ENCODE assay signal across 26 cellular contexts in genomic region chr22:38907767-38908166, GRCh38. TPM values are rescaled to one million over a fixed set of nuclear protein-coding genes. Genes with fewer than 3 reads are reported as not detected.
DNase-seq lines count a peak whose midpoint lies in the region; ATAC-seq, FAIRE-seq and TF ChIP-seq lines count a peak whose summit lies in the region.
"Had no signal": no experiment of that assay in that cellular context is flagged by ENCODE, and none has a peak within 500 bp of the region (broad histone marks: within the 10 kb centered on the region; RNA-seq: fewer than 3 reads in every experiment).

No MANE protein-coding gene starts in this region.

- H3K27ac Mint-ChIP-seq in memory B cell: no peak overlapping the region
- H3K27ac Mint-ChIP-seq in stimulated activated naive B cell treated with anti-CD40 and anti-IgM and Interleukin-4, amounts not matched to agents 10 μg/mL and 1 μg/mL and 100 μg/mL, for 72 hours: no peak overlapping the region
- H3K27ac Mint-ChIP-seq: CD4-positive, CD25-positive, alpha-beta regulatory T cell; CD8-positive, alpha-beta memory T cell had no signal

- H3K4me1 ChIP-seq in HEK293 (ENCODE audit: control insufficient read depth, insufficient read depth, low read length): no peaks in the 10 kb centered on the region
- no peaks in the 10 kb centered on the region for H3K4me1 ChIP-seq in K562 (replicated peaks in 1 of 2; ENCODE audit: control insufficient read depth in 2 of 2, insufficient read depth in 2 of 2, low read length in 2 of 2)
- H3K4me1 ChIP-seq: BE2C, BLaER1 had no signal

- no peak for TF ChIP-seq POLR2A in K562 (conservative IDR thresholded peaks at IDR 0.05)

- H3K9me3 Mint-ChIP-seq in memory B cell: peaks cover 3% of the 10 kb centered on the region
- H3K9me3 Mint-ChIP-seq in stimulated activated naive B cell treated with anti-CD40 and anti-IgM and Interleukin-4, amounts not matched to agents 10 μg/mL and 1 μg/mL and 100 μg/mL, for 72 hours: peaks cover 3 to 4% of the 10 kb centered on the region in 2 donors

- no peaks in the 10 kb centered on the region for H3K9me1 ChIP-seq in K562 (ENCODE audit: control insufficient read depth, insufficient read depth, low read length)

- POLR2A ChIA-PET in HEK293 (lab: Yijun Ruan, JAX): interaction anchor here (0.7 kb wide), 1 partner anchor 988 kb away, joined by 3 read pairs; no protein-coding TSS in a partner anchor
- POLR2A ChIA-PET in K562 (lab: Yijun Ruan, JAX): no interaction called here

- H3K27me3 Mint-ChIP-seq in memory B cell: peaks cover 22% of the 10 kb centered on the region
- peaks cover 20 to 22% of the 10 kb centered on the region in 2 donors for H3K27me3 Mint-ChIP-seq in stimulated activated naive B cell treated with anti-CD40 and anti-IgM and Interleukin-4, amounts not matched to agents 10 μg/mL and 1 μg/mL and 100 μg/mL, for 72 hours

- H4K20me1 ChIP-seq in K562 (replicated peaks; ENCODE audit: control insufficient read depth, insufficient read depth, low read length): no peaks in the 10 kb centered on the region
- H4K20me1 ChIP-seq: BLaER1 had no signal

- H3K9me3 ChIP-seq in HEK293 (ENCODE audit: control insufficient read depth, insufficient read depth, low read depth, low read length) (no peaks in the 10 kb centered on the region), K562 (replicated peaks; ENCODE audit: control insufficient read depth, insufficient read depth, low read depth, low read length) (no peaks in the 10 kb centered on the region)
- H3K9me3 ChIP-seq: BE2C had no signal

- no peak for TF ChIP-seq EP300 in K562 (IDR thresholded peaks at IDR 0.05; ENCODE audit: low read length)

- H2AFZ ChIP-seq in K562 (ENCODE audit: low read depth, low read length): no peak overlapping the region

- no peak overlapping the region for H3K4me3 ChIP-seq in HEK293 (ENCODE audit: low read depth, low read length)
- H3K4me3 ChIP-seq in K562: no peak overlapping the region
- H3K4me3 ChIP-seq: BLaER1 had no signal

- peaks cover 0 to 4% of the 10 kb centered on the region in 2 experiments; a peak in 3 of 5 replicates for H3K27me3 ChIP-seq in K562 (ENCODE audit: control insufficient read depth in 2 of 2, insufficient read depth in 2 of 2, low read length in 2 of 2)
- H3K27me3 ChIP-seq: BLaER1 had no signal

- intact Hi-C loops in K562 (cut with micrococcal nuclease): no loop called here

- TF ChIP-seq RAD21 in K562 (CRISPR knock-in tag; conservative IDR thresholded peaks at IDR 0.05 in 1 of 2, IDR thresholded peaks at IDR 0.05 in 1 of 2): no peak

- no peak overlapping the region for H3K4me3 Mint-ChIP-seq in memory B cell
- H3K4me3 Mint-ChIP-seq in stimulated activated naive B cell treated with anti-CD40 and anti-IgM and Interleukin-4, amounts not matched to agents 10 μg/mL and 1 μg/mL and 100 μg/mL, for 72 hours: no peak overlapping the region
- H3K4me3 Mint-ChIP-seq: CD4-positive, alpha-beta memory T cell; CD4-positive, CD25-positive, alpha-beta regulatory T cell had no signal

- CTCF ChIA-PET in HEK293 (lab: Yijun Ruan, JAX) (interaction anchor here (0.7 kb wide), 1 partner anchor 141 kb away, joined by 4 read pairs; no protein-coding TSS in a partner anchor), K562 (lab: Yijun Ruan, JAX; ENCODE audit: low intra/inter-chr PET ratio) (no interaction called here)

- H3K4me2 ChIP-seq in K562 (ENCODE audit: insufficient read depth, low read length): no peak overlapping the region
- H3K4me2 ChIP-seq: BLaER1 had no signal

- in situ Hi-C loops in K562 (cut with MboI): no loop called here

- no peak overlapping the region for H3K9ac ChIP-seq in K562 (ENCODE audit: insufficient read depth in 1 of 2, low read depth in 2 of 2, low read length in 2 of 2)
- H3K9ac ChIP-seq: BLaER1 had no signal

- ATAC-seq in K562 (no peak), memory B cell (ENCODE audit: low read depth) (peak; percentile 63), GM18511 (IDR thresholded peaks at IDR 0.05; ENCODE audit: unreplicated experiment) (no peak)
- ATAC-seq in stimulated activated naive B cell treated with anti-CD40 and anti-IgM and Interleukin-4, amounts not matched to agents 10 μg/mL and 1 μg/mL and 100 μg/mL, for 72 hours (replicated peaks): peak; percentile 39 to 46

- H3K27ac ChIP-seq in HEK293 (ENCODE audit: extremely low read depth, low read depth, low read length) (no peak overlapping the region), K562 (ENCODE audit: extremely low read depth, low read depth, low read length) (no peak overlapping the region)
- H3K27ac ChIP-seq: BLaER1 had no signal

- no TSS peak for BruUV-seq in K562 (replicated peaks; lab: Mats Ljungman, UMichigan)

- no peaks in the 10 kb centered on the region for H3K79me2 ChIP-seq in K562 (ENCODE audit: control insufficient read depth, insufficient read depth, low read length)

- WGBS in K562 (ENCODE audit: insufficient coverage, low coverage, missing lambda C conversion rate): 26% methylated on average over 2 of the region's 2 CpGs

- no peak for FAIRE-seq in K562 (lab: Jason Lieb, UNC)
- FAIRE-seq: A204.1, G401.6, GM12891 had no signal

- DNase-seq in K562 (ENCODE audit: extremely low read depth in 1 of 4, low spot score in 3 of 4) (no peak), memory B cell (ENCODE audit: low spot score in 2 of 2) (no peak), DMS114 treated with DMSO at 0.1 percent for 48 hours (lab: John Stamatoyannopoulos, UW; ENCODE audit: unreplicated experiment) (no peak), amniotic stem cell (lab: John Stamatoyannopoulos, UW) (no peak)
- DNase-seq in stimulated activated naive B cell treated with anti-CD40 and anti-IgM and Interleukin-4, amounts not matched to agents 10 μg/mL and 1 μg/mL and 100 μg/mL, for 72 hours: no peak
- DNase-seq in stimulated activated CD4-positive, alpha-beta T cell treated with anti-CD3 and anti-CD28 coated beads, Interleukin-4, amount 100 ng/mL, for 24 hours: no peak
- DNase-seq: 8988T; ACHN; BE2C; C1 segment of cervical spinal cord; CD4-positive, alpha-beta memory T cell; CD4-positive, CD25-positive, alpha-beta regulatory T cell; CD8-positive, alpha-beta memory T cell; COR-L47; DMS 273 treated with DMSO at 0.1 percent for 48 hours; DMS79 treated with DMSO at 0.1 percent for 48 hours; GF-D8 had no signal

- peaks cover 4% of the 10 kb centered on the region for H3K36me3 Mint-ChIP-seq in memory B cell
- H3K36me3 Mint-ChIP-seq in stimulated activated naive B cell treated with anti-CD40 and anti-IgM and Interleukin-4, amounts not matched to agents 10 μg/mL and 1 μg/mL and 100 μg/mL, for 72 hours: peaks cover 2 to 4% of the 10 kb centered on the region in 2 donors
- H3K36me3 Mint-ChIP-seq: CD14-positive monocyte; CD4-positive, alpha-beta memory T cell had no signal

- no peak for TF ChIP-seq CTCF in HEK293 (tag by site-specific recombination; IDR thresholded peaks at IDR 0.05)
- TF ChIP-seq CTCF in K562 (IDR thresholded peaks at IDR 0.05 in 2 of 3, conservative IDR thresholded peaks at IDR 0.05 in 1 of 3; ENCODE audit: insufficient read depth in 2 of 3, low read depth in 1 of 3, low read length in 3 of 3): no peak

- H3K36me3 ChIP-seq in HEK293 (ENCODE audit: control insufficient read depth in 2 of 2, insufficient read depth in 1 of 2, low read length in 2 of 2) (no peaks in the 10 kb centered on the region), K562 (ENCODE audit: control insufficient read depth, insufficient read depth, low read length) (no peaks in the 10 kb centered on the region)
- H3K36me3 ChIP-seq: BE2C, BLaER1 had no signal

- peaks cover 6% of the 10 kb centered on the region for H3K4me1 Mint-ChIP-seq in memory B cell
- peaks cover 7 to 14% of the 10 kb centered on the region in 2 donors for H3K4me1 Mint-ChIP-seq in stimulated activated naive B cell treated with anti-CD40 and anti-IgM and Interleukin-4, amounts not matched to agents 10 μg/mL and 1 μg/mL and 100 μg/mL, for 72 hours
- H3K4me1 Mint-ChIP-seq: CD4-positive, alpha-beta memory T cell; CD4-positive, CD25-positive, alpha-beta regulatory T cell; CD8-positive, alpha-beta memory T cell had no signal

TF ChIP-seq in K562, 482 proteins besides CTCF, POLR2A, EP300 and RAD21 (continues in another document):
- TF ChIP-seq ZNF134 (CRISPR knock-in tag; conservative IDR thresholded peaks at IDR 0.05): no peak

RNA-seq across cellular contexts. Expression of gene CBX6, which starts 35.8 kb away (rescaled TPM):
- total RNA-seq in K562 (2011; cell fraction: chromatin; rRNA removed; ENCODE audit: low replicate concordance): 20.8 and 48.0 TPM in 2 replicates
- 32.9 and 39.0 TPM in 2 replicates for total RNA-seq in K562 (2011; cell fraction: nucleolus; rRNA removed)
- total RNA-seq in K562 (2011; cell fraction: nucleoplasm; rRNA removed): 29.8 and 36.5 TPM in 2 replicates
- total RNA-seq in K562 (2014; rRNA removed) (14.6 and 18.4 TPM in 2 replicates), K562 (2014; rRNA removed; fragmentation: Illumina TruSeq; extraction: Trizol) (7.4 and 8.0 TPM in 2 replicates), K562 (2015; rRNA removed; fragmentation: Illumina TruSeq; extraction: Trizol) (10.7 and 11.2 TPM in 2 replicates), K562 (2021) (29.4 and 31.6 TPM in 2 replicates)
- polyA plus RNA-seq in K562 (2011; rRNA removed) (3.3 TPM in 2 replicates), K562 (2014; fragmentation: Illumina TruSeq; extraction: Trizol) (7.2 and 10.0 TPM in 2 replicates), K562 (2014; fragmentation: Nextera tagmentation; extraction: Ambion mirVana) (1 to 10 TPM in 1 of 2 experiments, under 1 TPM in 1; 0.75 to 1.2 TPM), K562 (2014; rRNA removed) (8.0 and 9.0 TPM in 2 replicates)
- polyA plus RNA-seq in K562 (2011; cell fraction: cytosol; rRNA removed): 2.4 and 7.2 TPM in 2 replicates
- 12.5 and 31.3 TPM in 2 replicates for polyA plus RNA-seq in K562 (2011; cell fraction: nucleus; rRNA removed)
- polyA plus RNA-seq in K562 (2012): 6.6 and 8.2 TPM in 2 replicates
- polyA minus RNA-seq in K562 (2011; rRNA and poly(A)+ RNA removed): 6.9 and 8.8 TPM in 2 replicates
- polyA minus RNA-seq in K562 (2011; cell fraction: cytosol; rRNA and poly(A)+ RNA removed): 12.9 and 18.3 TPM in 2 replicates
- 24.7 and 27.6 TPM in 2 replicates for polyA minus RNA-seq in K562 (2011; cell fraction: nucleus; rRNA and poly(A)+ RNA removed)

RNA-seq across cellular contexts. Expression of gene APOBEC3A, which starts 49.6 kb away (rescaled TPM):
- not detected in 2 replicates for total RNA-seq in K562 (2011; cell fraction: chromatin; rRNA removed; ENCODE audit: low replicate concordance)
- not detected in 2 replicates for total RNA-seq in K562 (2011; cell fraction: nucleolus; rRNA removed)
- not detected in 2 replicates for total RNA-seq in K562 (2011; cell fraction: nucleoplasm; rRNA removed)
- total RNA-seq in K562 (2014; rRNA removed): not detected in 2 replicates
- not detected in 2 replicates for total RNA-seq in K562 (2014; rRNA removed; fragmentation: Illumina TruSeq; extraction: Trizol)
- total RNA-seq in K562 (2015; rRNA removed; fragmentation: Illumina TruSeq; extraction: Trizol): not detected in 2 replicates
- not detected in 2 replicates for total RNA-seq in K562 (2021)
- polyA plus RNA-seq in K562 (2011; rRNA removed): not detected in 2 replicates
- polyA plus RNA-seq in K562 (2011; cell fraction: cytosol; rRNA removed): not detected in 2 replicates
- not detected in 2 replicates for polyA plus RNA-seq in K562 (2011; cell fraction: nucleus; rRNA removed)
- polyA plus RNA-seq in K562 (2012): not detected in 2 replicates
- not detected in 2 replicates for polyA plus RNA-seq in K562 (2014; fragmentation: Illumina TruSeq; extraction: Trizol)
- under 1 TPM in 1 of 2 experiments, not detected in 1; 0.04 TPM for polyA plus RNA-seq in K562 (2014; fragmentation: Nextera tagmentation; extraction: Ambion mirVana)
- polyA plus RNA-seq in K562 (2014; rRNA removed): not detected in 2 replicates
- polyA minus RNA-seq in K562 (2011; rRNA and poly(A)+ RNA removed): not detected in 2 replicates
- polyA minus RNA-seq in K562 (2011; cell fraction: cytosol; rRNA and poly(A)+ RNA removed): not detected in 2 replicates
- not detected in 2 replicates for polyA minus RNA-seq in K562 (2011; cell fraction: nucleus; rRNA and poly(A)+ RNA removed)
- total RNA-seq: A673; CD4-positive, alpha-beta memory T cell; CD4-positive, CD25-positive, alpha-beta regulatory T cell; CD8-positive, alpha-beta memory T cell had no signal
- polyA plus RNA-seq: AG04450; CD4-positive, alpha-beta memory T cell; CD8-positive, alpha-beta memory T cell had no signal

Comparison
In these comparisons a context has a peak if more than half of its experiments do, and no peak if none do; other contexts are left out.
1. ATAC-seq: peak in memory B cell (single experiment) and stimulated activated naive B cell treated with anti-CD40 and anti-IgM and Interleukin-4, amounts not matched to agents 10 μg/mL and 1 μg/mL and 100 μg/mL, for 72 hours (2 of 2); none in K562 (single experiment) and GM18511 (single experiment).